ENCODE assay signal across 1 cellular context in genomic region chr1:155687705-155688317, GRCh38.
A peak's percentile ranks its signal among the peaks of the same experiment; 100 is the strongest.
TF ChIP-seq lines count a peak whose summit lies in the region.

No MANE protein-coding gene starts in this region.

TF ChIP-seq in WTC11, 78 proteins besides CTCF, POLR2A, EP300 and RAD21:
- peak; percentile 89; the same call in 1 of the 2 replicates for TF ChIP-seq ARID4B (CRISPR knock-in tag; IDR thresholded peaks at IDR 0.05; ENCODE audit: borderline replicate concordance)
